Comparison of ENCODE assay signal across 15 cellular contexts in genomic region chr10:96417432-96417831, GRCh38. TPM values are rescaled to one million over a fixed set of nuclear protein-coding genes. Genes with fewer than 3 reads are reported as not detected.
DNase-seq lines count a peak whose midpoint lies in the region; ATAC-seq and TF ChIP-seq lines count a peak whose summit lies in the region.
"Had no signal": no experiment of that assay in that cellular context is flagged by ENCODE, and none has a peak within 500 bp of the region (broad histone marks: within the 10 kb centered on the region; RNA-seq: fewer than 3 reads in every experiment).

No MANE protein-coding gene starts in this region.

- no peaks in the 10 kb centered on the region for H3K79me1 ChIP-seq in H9 (ENCODE audit: insufficient read depth, low read depth, low read length, poor library complexity, severe bottlenecking)

- TF ChIP-seq CTCF in H9 (conservative IDR thresholded peaks at IDR 0.05) (no peak), WTC11 (IDR thresholded peaks at IDR 0.05) (no peak), brain microvascular endothelial cell (IDR thresholded peaks at IDR 0.05; ENCODE audit: low read depth, low read length, missing control alignments) (no peak)

- no peak overlapping the region for H3K4ac ChIP-seq in H9 (ENCODE audit: low read depth, low read length)

- H3K27ac Mint-ChIP-seq in H9: no peak overlapping the region; a peak in 1 of 7 replicates
- H3K27ac Mint-ChIP-seq in WTC11: no peak overlapping the region
- no peak overlapping the region for H3K27ac Mint-ChIP-seq in T-helper 2 cell treated with Interferon-gamma antibody and Interleukin-4, amounts not matched to agents 5 μg/mL and 100 μg/mL, for 36 hours
- H3K27ac Mint-ChIP-seq: activated naive CD8-positive, alpha-beta T cell treated with anti-CD3 and anti-CD28 coated beads, Interleukin-2, amount 50 U/mL, for 24 hours; CD14-positive monocyte had no signal

- no peak overlapping the region for H3K9ac ChIP-seq in BLaER1
- H3K9ac ChIP-seq in H9 (ENCODE audit: extremely low read depth, insufficient read length, low read length): no peak overlapping the region

- no peak overlapping the region for H2AFZ ChIP-seq in H9 (ENCODE audit: low read length)

- H3K23ac ChIP-seq in H9 (ENCODE audit: insufficient read length, low read depth, low read length): no peak overlapping the region

- H3K4me1 Mint-ChIP-seq in H9 (peaks cover 3 to 5% of the 10 kb centered on the region in 2 experiments; a peak in 3 of 4 replicates), WTC11 (peaks cover 8% of the 10 kb centered on the region; the same call in 1 of the 2 replicates)
- H3K4me1 Mint-ChIP-seq in T-helper 2 cell treated with Interferon-gamma antibody and Interleukin-4, amounts not matched to agents 5 μg/mL and 100 μg/mL, for 36 hours (ENCODE audit: low read depth): no peaks in the 10 kb centered on the region
- H3K4me1 Mint-ChIP-seq: activated naive CD8-positive, alpha-beta T cell treated with anti-CD3 and anti-CD28 coated beads, Interleukin-2, amount 50 U/mL, for 24 hours had no signal

- no peak overlapping the region for H2BK120ac ChIP-seq in H9 (ENCODE audit: low read depth, low read length, poor library complexity, severe bottlenecking)

- WGBS in H9 (ENCODE audit: extremely low coverage, insufficient read length, low lambda C conversion rate): no CpG with 5 or more reads among the region's 3 CpGs

- H2BK12ac ChIP-seq in H9 (ENCODE audit: insufficient read length, low read depth, low read length): no peak overlapping the region

- H2BK20ac ChIP-seq in H9 (ENCODE audit: low read depth, low read length, poor library complexity, severe bottlenecking): no peak overlapping the region

- H4K5ac ChIP-seq in H9 (ENCODE audit: insufficient read length, low read depth, low read length): no peak overlapping the region

- CTCF ChIA-PET in WTC11 (lab: Charles Lee): interaction anchor here (0.7 to 6.2 kb wide), 11 partner anchors 8 to 132 kb away, joined by 3 to 25 read pairs (median 7); partner anchors contain the start of gene TLL2

- ATAC-seq in WTC11 (peak; percentile 82), HG02970 (IDR thresholded peaks at IDR 0.05; ENCODE audit: low FRiP score, unreplicated experiment) (no peak)
- ATAC-seq: activated naive CD8-positive, alpha-beta T cell treated with anti-CD3 and anti-CD28 coated beads, Interleukin-2, amount 50 U/mL, for 24 hours had no signal

- no peaks in the 10 kb centered on the region for H3K27me3 Mint-ChIP-seq in H9 (ENCODE audit: low read depth)
- H3K27me3 Mint-ChIP-seq in WTC11 (ENCODE audit: low read depth): no peaks in the 10 kb centered on the region
- peaks cover 5% of the 10 kb centered on the region for H3K27me3 Mint-ChIP-seq in T-helper 2 cell treated with Interferon-gamma antibody and Interleukin-4, amounts not matched to agents 5 μg/mL and 100 μg/mL, for 36 hours (ENCODE audit: low read depth)

- no peak overlapping the region for H2BK15ac ChIP-seq in H9 (ENCODE audit: low read depth, low read length)

- H4K20me1 ChIP-seq in BLaER1: no peaks in the 10 kb centered on the region
- peaks cover 2% of the 10 kb centered on the region for H4K20me1 ChIP-seq in H9 (ENCODE audit: control insufficient read depth, insufficient read depth, insufficient read length)

- H3K4me2 ChIP-seq in BLaER1 (peak overlapping the region; percentile 83), H9 (ENCODE audit: insufficient read depth, insufficient read length, low read length) (no peak overlapping the region)

- H3T11ph ChIP-seq in H9 (ENCODE audit: low read length): no peak overlapping the region

- H3K23me2 ChIP-seq in H9 (ENCODE audit: insufficient read length, low read depth, low read length, poor library complexity, severe bottlenecking): no peaks in the 10 kb centered on the region

- no peak overlapping the region for H2AK5ac ChIP-seq in H9 (ENCODE audit: insufficient read length, low read length)

- H3K79me2 ChIP-seq in H9 (ENCODE audit: insufficient read depth, low read length): no peaks in the 10 kb centered on the region

- no peak overlapping the region for H4K8ac ChIP-seq in H9 (replicated peaks; ENCODE audit: insufficient read length, low read depth, low read length)

- no peak overlapping the region for H3K56ac ChIP-seq in H9 (ENCODE audit: insufficient read length, low read depth, low read length)

- H3K9me3 ChIP-seq in BLaER1: no peaks in the 10 kb centered on the region
- no peaks in the 10 kb centered on the region for H3K9me3 ChIP-seq in H9 (ENCODE audit: control insufficient read depth, low read depth, low read length)
- H3K9me3 ChIP-seq: upper lobe of left lung had no signal

- peaks cover 29% of the 10 kb centered on the region for H3K4me1 ChIP-seq in BLaER1
- H3K4me1 ChIP-seq in H9 (ENCODE audit: insufficient read depth, low read length): no peaks in the 10 kb centered on the region; the same call in 1 of the 2 replicates

- H3K9me3 Mint-ChIP-seq in H9 (no peaks in the 10 kb centered on the region; a peak in 1 of 5 replicates), WTC11 (no peaks in the 10 kb centered on the region)
- H3K9me3 Mint-ChIP-seq in T-helper 2 cell treated with Interferon-gamma antibody and Interleukin-4, amounts not matched to agents 5 μg/mL and 100 μg/mL, for 36 hours: no peaks in the 10 kb centered on the region
- H3K9me3 Mint-ChIP-seq: activated naive CD8-positive, alpha-beta T cell treated with anti-CD3 and anti-CD28 coated beads, Interleukin-2, amount 50 U/mL, for 24 hours; CD14-positive monocyte had no signal

- no peak overlapping the region for H3K14ac ChIP-seq in H9 (ENCODE audit: insufficient read depth, low read length)

- H4K91ac ChIP-seq in H9 (ENCODE audit: insufficient read length, low read depth, low read length): no peak overlapping the region

- H3K4me3 Mint-ChIP-seq in H9 (no peak overlapping the region), WTC11 (no peak overlapping the region)
- no peak overlapping the region for H3K4me3 Mint-ChIP-seq in T-helper 2 cell treated with Interferon-gamma antibody and Interleukin-4, amounts not matched to agents 5 μg/mL and 100 μg/mL, for 36 hours
- H3K4me3 Mint-ChIP-seq: activated naive CD8-positive, alpha-beta T cell treated with anti-CD3 and anti-CD28 coated beads, Interleukin-2, amount 50 U/mL, for 24 hours; CD14-positive monocyte had no signal

- H3K27me3 ChIP-seq in BLaER1 (no peaks in the 10 kb centered on the region), H9 (ENCODE audit: insufficient read depth, low read length) (no peaks in the 10 kb centered on the region), brain microvascular endothelial cell (replicated peaks) (no peaks in the 10 kb centered on the region)
- H3K27me3 ChIP-seq: upper lobe of left lung had no signal

- H3K18ac ChIP-seq in H9 (ENCODE audit: insufficient read length, low read depth, low read length): no peak overlapping the region

- no peaks in the 10 kb centered on the region for H3K36me3 Mint-ChIP-seq in H9 (ENCODE audit: insufficient read depth in 1 of 3, low read depth in 3 of 3)
- no peaks in the 10 kb centered on the region for H3K36me3 Mint-ChIP-seq in WTC11
- no peaks in the 10 kb centered on the region for H3K36me3 Mint-ChIP-seq in T-helper 2 cell treated with Interferon-gamma antibody and Interleukin-4, amounts not matched to agents 5 μg/mL and 100 μg/mL, for 36 hours (ENCODE audit: low read depth)
- H3K36me3 Mint-ChIP-seq: CD14-positive monocyte had no signal

- H3K4me3 ChIP-seq in BLaER1 (no peak overlapping the region), brain microvascular endothelial cell (ENCODE audit: low read depth, low read length) (no peak overlapping the region)
- H3K4me3 ChIP-seq: upper lobe of left lung had no signal

- no peak overlapping the region for H3K27ac ChIP-seq in BLaER1
- H3K27ac ChIP-seq in H9 (ENCODE audit: insufficient read length, low read depth, low read length): no peak overlapping the region
- H3K27ac ChIP-seq in brain microvascular endothelial cell: no peak overlapping the region
- H3K27ac ChIP-seq: upper lobe of left lung had no signal

- in situ Hi-C loops in brain microvascular endothelial cell (cut with HindIII; ENCODE audit: low pct_ligation_motif_present, low sequenced_read_pairs): no loop called here

- DNase-seq in H9 (peak; percentile 76), WTC11 (ENCODE audit: low spot score) (no peak), kidney glomerular epithelial cell (lab: John Stamatoyannopoulos, UW) (peak; percentile 67), NCI-H2107 treated with DMSO at 0.1 percent for 48 hours (lab: John Stamatoyannopoulos, UW; ENCODE audit: unreplicated experiment) (no peak), brain microvascular endothelial cell (no peak)
- no peak for DNase-seq in T-helper 2 cell treated with Interferon-gamma antibody and Interleukin-4, amounts not matched to agents 5 μg/mL and 100 μg/mL, for 36 hours (ENCODE audit: low spot score)
- DNase-seq: activated CD8-positive, alpha-beta memory T cell treated with anti-CD3 and anti-CD28 coated beads, Interleukin-2, amount 50 U/mL, for 4 hours; activated naive CD8-positive, alpha-beta T cell treated with anti-CD3 and anti-CD28 coated beads, Interleukin-2, amount 50 U/mL, for 24 hours; effector CD4-positive, alpha-beta T cell; NCI-H748 treated with DMSO at 0.1 percent for 48 hours; T-helper 2 cell; upper lobe of left lung had no signal

- POLR2A ChIA-PET in WTC11 (lab: Charles Lee): interaction anchor here (1.3 kb wide), 1 partner anchor 24 kb away, joined by 3 read pairs; no protein-coding TSS in a partner anchor

- no peaks in the 10 kb centered on the region for H3K36me3 ChIP-seq in BLaER1
- no peaks in the 10 kb centered on the region for H3K36me3 ChIP-seq in brain microvascular endothelial cell (replicated peaks)
- H3K36me3 ChIP-seq: upper lobe of left lung had no signal

- no peak overlapping the region for H2BK5ac ChIP-seq in H9 (ENCODE audit: insufficient read length, low read length)

TF ChIP-seq in WTC11, 78 proteins besides CTCF, POLR2A, EP300 and RAD21 (continues in another document):
- TF ChIP-seq ZNF396 (CRISPR knock-in tag; IDR thresholded peaks at IDR 0.05; ENCODE audit: borderline replicate concordance) (no peak), MAX (CRISPR knock-in tag; IDR thresholded peaks at IDR 0.05) (no peak), ATF3 (CRISPR knock-in tag; conservative IDR thresholded peaks at IDR 0.05) (no peak), FOXJ3 (CRISPR knock-in tag; IDR thresholded peaks at IDR 0.05; ENCODE audit: borderline replicate concordance) (no peak)

RNA-seq across cellular contexts. Expression of gene OPALIN, which starts 58.6 kb away (rescaled TPM):
- not detected in 2 replicates for total RNA-seq in H9 (2021)
- 0.04 TPM in 1 of 3 replicates, not detected in the others for total RNA-seq in WTC11 (2021)
- total RNA-seq: upper lobe of left lung had no signal

Comparison
In these comparisons a context has a peak if more than half of its experiments do, and no peak if none do; other contexts are left out.
1. DNase-seq: peak in H9 (single experiment) and kidney glomerular epithelial cell (single experiment); none in WTC11 (single experiment), NCI-H2107 treated with DMSO at 0.1 percent for 48 hours (single experiment), T-helper 2 cell treated with Interferon-gamma antibody and Interleukin-4, amounts not matched to agents 5 μg/mL and 100 μg/mL, for 36 hours (single experiment) and brain microvascular endothelial cell (single experiment).